24 cellular contexts compared by ENCODE assay signal in the genomic region with DNA sequence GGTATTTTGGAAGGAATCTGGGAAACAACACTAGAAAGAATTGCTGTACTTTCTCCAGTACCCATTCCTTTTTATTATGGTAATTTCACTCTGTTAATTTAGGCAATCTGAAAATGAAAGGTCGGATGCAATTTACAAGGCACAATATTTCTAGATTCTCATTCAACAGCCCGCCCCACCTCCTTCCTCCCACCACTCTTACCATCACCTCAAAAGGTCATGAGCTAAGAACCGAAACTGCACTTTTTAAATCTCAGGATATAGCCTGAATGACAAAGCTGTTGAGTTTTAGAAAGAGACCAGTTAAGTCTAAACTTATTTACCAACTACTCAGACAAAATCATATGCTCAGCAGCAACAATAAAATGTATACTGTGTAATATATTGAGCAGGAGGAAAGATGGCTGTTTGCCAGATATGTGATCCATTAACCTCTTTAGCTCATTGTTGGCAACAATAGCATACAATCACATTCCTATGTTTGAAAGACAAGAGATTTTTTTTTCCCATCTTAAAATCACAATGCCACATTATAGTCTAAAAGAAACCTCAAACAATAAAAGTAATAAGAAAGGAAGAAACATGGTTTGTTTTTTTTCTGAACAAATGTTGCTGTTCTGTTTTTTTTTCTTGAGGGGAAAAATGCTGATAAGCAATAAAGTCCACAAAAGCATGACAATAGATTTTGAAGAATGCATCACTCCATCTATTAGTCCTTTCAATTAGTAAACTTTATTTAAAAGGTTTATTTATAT. TPM values are rescaled to one million over a fixed set of nuclear protein-coding genes. Genes with fewer than 3 reads are reported as not detected.
DNase-seq lines count a peak whose midpoint lies in the region; ATAC-seq, FAIRE-seq and TF ChIP-seq lines count a peak whose summit lies in the region.
"Had no signal": no experiment of that assay in that cellular context is flagged by ENCODE, and none has a peak within 500 bp of the region (broad histone marks: within the 10 kb centered on the region; RNA-seq: fewer than 3 reads in every experiment).

No MANE protein-coding gene starts in this region.

- WGBS in smooth muscle cell (ENCODE audit: low lambda C conversion rate) = 64% methylated on average over 3 of the region's 3 CpGs
- WGBS in pancreas, 2 donors = 58 to 71% methylated on average over 3 of the region's 3 CpGs
- 69% methylated on average over 3 of the region's 3 CpGs for WGBS in mammary epithelial cell (ENCODE audit: low coverage, missing lambda C conversion rate)

- H3K4me1 ChIP-seq in OCI-LY3 (ENCODE audit: low read length) = peaks cover 20% of the 10 kb centered on the region
- H3K4me1 ChIP-seq in iPS-15b (ENCODE audit: control insufficient read depth, insufficient read depth, low read length) = peaks cover 12% of the 10 kb centered on the region
- peaks cover 30% of the 10 kb centered on the region for H3K4me1 ChIP-seq in smooth muscle cell (ENCODE audit: low read depth)
- peaks cover 0 to 2% (median 0%) of the 10 kb centered on the region in 3 donors for H3K4me1 ChIP-seq in pancreas
- peaks cover 9% of the 10 kb centered on the region for H3K4me1 ChIP-seq in mammary epithelial cell (ENCODE audit: insufficient read depth, low read length)

- no peaks in the 10 kb centered on the region for H3K27me3 ChIP-seq in OCI-LY3 (ENCODE audit: low read depth, low read length)
- H3K27me3 ChIP-seq in iPS-15b (ENCODE audit: control insufficient read depth, insufficient read depth, low read length) = no peaks in the 10 kb centered on the region
- peaks cover 6% of the 10 kb centered on the region for H3K27me3 ChIP-seq in smooth muscle cell (ENCODE audit: low read depth)
- H3K27me3 ChIP-seq in pancreas = peaks cover 0 to 12% (median 0%) of the 10 kb centered on the region in 4 donors
- peaks cover 27% of the 10 kb centered on the region for H3K27me3 ChIP-seq in mammary epithelial cell (ENCODE audit: insufficient read depth, low read length)
- H3K27me3 ChIP-seq: cardiac muscle cell had no signal

- FAIRE-seq in pancreas (lab: Jason Lieb, UNC) = no peak
- FAIRE-seq: G401.6 had no signal

- H3K9me3 ChIP-seq in OCI-LY3 (ENCODE audit: insufficient read depth, low read length) = no peaks in the 10 kb centered on the region
- H3K9me3 ChIP-seq in iPS-15b (ENCODE audit: control insufficient read depth, insufficient read depth, low read length) = no peaks in the 10 kb centered on the region
- no peaks in the 10 kb centered on the region for H3K9me3 ChIP-seq in smooth muscle cell (replicated peaks; ENCODE audit: low read depth)
- H3K9me3 ChIP-seq in pancreas = no peaks in the 10 kb centered on the region
- H3K9me3 ChIP-seq in mammary epithelial cell (replicated peaks; ENCODE audit: insufficient read depth, low read length) = no peaks in the 10 kb centered on the region
- H3K9me3 ChIP-seq: gastroesophageal sphincter, Peyer's patch, prostate gland, spleen, thoracic aorta had no signal

- TF ChIP-seq CTCF in OCI-LY3 (IDR thresholded peaks at IDR 0.05; ENCODE audit: low read depth, low read length) (no peak), smooth muscle cell (IDR thresholded peaks at IDR 0.05; ENCODE audit: borderline replicate concordance, insufficient read depth, poor library complexity, severe bottlenecking) (no peak), pancreas (IDR thresholded peaks at IDR 0.05) (no peak), mammary epithelial cell (conservative IDR thresholded peaks at IDR 0.05 in 1 of 2, IDR thresholded peaks at IDR 0.05 in 1 of 2; ENCODE audit: extremely low read depth in 1 of 2, insufficient read depth in 1 of 2, low read depth in 1 of 2, low read length in 2 of 2) (no peak)

- H2AFZ ChIP-seq in OCI-LY3 (ENCODE audit: low read depth, low read length) (peak overlapping the region; percentile 81; the same call in 1 of the 2 replicates), smooth muscle cell (ENCODE audit: low read depth) (peak overlapping the region; percentile 75), mammary epithelial cell (ENCODE audit: low read depth, low read length) (no peak overlapping the region)

- H3K36me3 ChIP-seq in OCI-LY3 (replicated peaks; ENCODE audit: low read depth, low read length) = no peaks in the 10 kb centered on the region
- no peaks in the 10 kb centered on the region for H3K36me3 ChIP-seq in iPS-15b (ENCODE audit: control insufficient read depth, insufficient read depth, low read length)
- H3K36me3 ChIP-seq in smooth muscle cell (ENCODE audit: low read depth) = no peaks in the 10 kb centered on the region
- H3K36me3 ChIP-seq in pancreas = no peaks in the 10 kb centered on the region
- no peaks in the 10 kb centered on the region for H3K36me3 ChIP-seq in mammary epithelial cell (ENCODE audit: insufficient read depth, low read length)
- H3K36me3 ChIP-seq: cardiac muscle cell, gastroesophageal sphincter, Peyer's patch, prostate gland, spleen, thoracic aorta had no signal

- H4K20me1 ChIP-seq in OCI-LY3 (ENCODE audit: insufficient read depth, low read length) (no peaks in the 10 kb centered on the region), smooth muscle cell (ENCODE audit: low read depth) (no peaks in the 10 kb centered on the region), mammary epithelial cell (ENCODE audit: insufficient read depth, low read length) (no peaks in the 10 kb centered on the region)

- peak overlapping the region; percentile 73 for H3K9ac ChIP-seq in OCI-LY3 (ENCODE audit: low read length)
- no peak overlapping the region for H3K9ac ChIP-seq in iPS-15b (ENCODE audit: low read depth, low read length)
- H3K9ac ChIP-seq in smooth muscle cell (ENCODE audit: low read depth) = no peak overlapping the region
- H3K9ac ChIP-seq in mammary epithelial cell (ENCODE audit: insufficient read depth, low read length) = no peak overlapping the region

- intact Hi-C loops in pancreas (cut with DNase I) = no loop called here
- intact Hi-C loops in mammary epithelial cell (cut with micrococcal nuclease) = no loop called here

- H3K79me2 ChIP-seq in OCI-LY3 (ENCODE audit: low read length) (no peaks in the 10 kb centered on the region), smooth muscle cell (ENCODE audit: low read depth) (no peaks in the 10 kb centered on the region), mammary epithelial cell (ENCODE audit: insufficient read depth, low read length) (no peaks in the 10 kb centered on the region)

- CTCF ChIA-PET in mammary epithelial cell (lab: Charles Lee; ENCODE audit: low non-redundant PET) = no interaction called here

- peak; percentile 14 for DNase-seq in DMS 273 (lab: John Stamatoyannopoulos, UW; ENCODE audit: unreplicated experiment)
- no peak for DNase-seq in DMS 273 treated with DMSO at 0.1 percent for 48 hours (lab: John Stamatoyannopoulos, UW)
- DNase-seq in smooth muscle cell (lab: John Stamatoyannopoulos, UW; ENCODE audit: unreplicated experiment) = no peak
- DNase-seq in GF-D8 (lab: John Stamatoyannopoulos, UW) = no peak
- no peak for DNase-seq in pancreas
- DNase-seq in mammary epithelial cell = no peak
- DNase-seq: activated naive CD8-positive, alpha-beta T cell treated with anti-CD3 and anti-CD28 coated beads, Interleukin-2, amount 50 U/mL, for 24 hours; MV-4-11; Peyer's patch; spleen had no signal

- dilution Hi-C loops in mammary epithelial cell (cut with HindIII; ENCODE audit: low sequenced_read_pairs) = no loop called here

- H3K27ac ChIP-seq in OCI-LY3 (ENCODE audit: low read length) (no peak overlapping the region), smooth muscle cell (ENCODE audit: low read depth) (no peak overlapping the region), pancreas (no peak overlapping the region), mammary epithelial cell (ENCODE audit: insufficient read depth, low read depth, low read length) (no peak overlapping the region)
- H3K27ac ChIP-seq: 22Rv1, gastroesophageal sphincter, Peyer's patch, prostate gland, SK-N-MC, spleen, thoracic aorta had no signal

- H3K4me2 ChIP-seq in OCI-LY3 (ENCODE audit: low read length) (peak overlapping the region; percentile 88), smooth muscle cell (peak overlapping the region; percentile 99), mammary epithelial cell (ENCODE audit: insufficient read depth, low read depth, low read length) (no peak overlapping the region)

- peaks cover 10% of the 10 kb centered on the region for H3F3A ChIP-seq in smooth muscle cell (ENCODE audit: low read depth)

- in situ Hi-C loops in mammary epithelial cell (cut with MboI; ENCODE audit: low sequenced_read_pairs in 2 of 2) = no loop called here

- no peak for ATAC-seq in pancreas
- ATAC-seq: activated CD4-positive, CD25-positive, alpha-beta regulatory T cell treated with anti-CD3 and anti-CD28 coated beads, Interleukin-2, amount 50 U/mL, for 24 hours; activated naive CD8-positive, alpha-beta T cell treated with anti-CD3 and anti-CD28 coated beads, Interleukin-2, amount 50 U/mL, for 24 hours had no signal

- peak overlapping the region; percentile 99 for H3K4me3 ChIP-seq in OCI-LY3 (ENCODE audit: low read length)
- H3K4me3 ChIP-seq in iPS-15b (ENCODE audit: low read depth, low read length) = peak overlapping the region; percentile 84
- no peak overlapping the region for H3K4me3 ChIP-seq in smooth muscle cell
- H3K4me3 ChIP-seq in pancreas = no peak overlapping the region
- H3K4me3 ChIP-seq in mammary epithelial cell (replicated peaks in 1 of 3; ENCODE audit: insufficient read depth in 1 of 3, low read depth in 2 of 3, low read length in 3 of 3) = no peak overlapping the region
- H3K4me3 ChIP-seq: prostate gland, spleen had no signal

- no TSS peak for BruUV-seq in mammary epithelial cell (replicated peaks; lab: Mats Ljungman, UMichigan)

RNA-seq across cellular contexts. Expression of a gene that starts 1.6 kb away (rescaled TPM):
- total RNA-seq in smooth muscle cell (0.18 TPM in 1 of 2 replicates, not detected in the other), pancreas (under 1 TPM in 2 of 6 donors, not detected in 4; 0.08 to 0.12 TPM), mammary epithelial cell (not detected)
- polyA plus RNA-seq in smooth muscle cell (0.25 and 0.27 TPM in 2 replicates), pancreas (under 1 TPM; 0.11 to 0.26 TPM), mammary epithelial cell (not detected)
- not detected for polyA minus RNA-seq in mammary epithelial cell
- total RNA-seq: activated T-helper 2 cell treated with anti-CD3 and anti-CD28 coated beads, Interferon-gamma antibody, Interleukin-2, Interleukin-4, amounts not matched to agents 10 μg/mL and 5 μg/mL and 100 μg/mL, durations not matched to agents 14 hours and 24 hours and 36 hours; esophagus mucosa; IMR-90; liver; Peyer's patch; spleen; thoracic aorta had no signal
- polyA plus RNA-seq: IMR-90, liver, spleen had no signal

Comparison
In these comparisons a context has a peak if more than half of its experiments do, and no peak if none do; other contexts are left out.
1. H3K4me3 ChIP-seq: peak in OCI-LY3 (single experiment) and iPS-15b (single experiment); none in smooth muscle cell (single experiment), pancreas (0 of 4) and mammary epithelial cell (0 of 3).